ENCODE assay signal across 20 cellular contexts in the genomic region with DNA sequence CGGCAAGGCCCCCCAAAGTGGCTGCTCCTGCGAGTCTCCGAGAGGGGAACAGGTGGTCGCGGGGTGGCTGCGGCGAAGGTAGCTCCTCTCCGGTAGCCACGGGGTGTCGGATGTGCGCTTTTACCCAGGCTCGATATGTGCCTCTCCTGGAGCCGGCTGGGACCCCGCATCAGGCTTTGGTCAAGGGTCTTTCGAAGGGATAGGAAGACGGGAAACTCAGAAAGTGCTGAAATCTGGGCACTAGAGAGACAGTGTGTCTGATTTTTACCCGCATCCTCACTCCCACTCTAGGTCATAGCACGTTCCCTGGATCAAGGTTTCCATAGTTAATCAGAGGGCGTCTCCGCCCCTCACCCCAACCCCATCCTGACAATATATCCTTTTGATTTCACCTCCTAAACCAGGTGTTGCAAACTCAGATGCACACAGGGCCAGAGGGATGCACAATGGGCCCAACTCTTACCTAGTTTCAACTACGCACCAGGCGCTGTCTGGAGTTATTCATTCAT.
"Had no signal": no experiment of that assay in that cellular context is flagged by ENCODE, and none has a peak within 500 bp of the region (broad histone marks: within the 10 kb centered on the region; RNA-seq: fewer than 3 reads in every experiment).

No MANE protein-coding gene starts in this region.

- DNase-seq: activated CD4-positive, CD25-positive, alpha-beta regulatory T cell treated with anti-CD3 and anti-CD28 coated beads, Interleukin-2, amount 50 U/mL, for 72 hours; activated effector memory CD4-positive, alpha-beta T cell treated with anti-CD3 and anti-CD28 coated beads, Interleukin-2, amount 50 U/mL, for 16 hours; activated T-cell treated with anti-CD3 and anti-CD28 coated beads, Interleukin-2, amount 50 U/mL, for 72 hours; cerebellar nuclear complex; effector CD8-positive, alpha-beta T cell; esophagus squamous epithelium; immature natural killer cell; kidney glomerular epithelial cell; left ventricle myocardium superior; stimulated activated CD4-positive, alpha-beta T cell treated with anti-CD3 and anti-CD28 coated beads, Interleukin-4, amount 100 ng/mL, for 1 hour; stimulated activated naive CD8-positive, alpha-beta T cell treated with anti-CD3 and anti-CD28 coated beads, Interleukin-15, amount 100 ng/mL, for 72 hours; transverse colon; uterus had no signal

- H3K9me3 ChIP-seq: ascending aorta, breast epithelium, esophagus squamous epithelium, neutrophil, suprapubic skin, transverse colon, uterus had no signal

- H3K27ac Mint-ChIP-seq: activated naive CD4-positive, alpha-beta T cell treated with anti-CD3 and anti-CD28 coated beads, Interleukin-2, amount 50 U/mL, for 24 hours; activated T-cell treated with anti-CD3 and anti-CD28 coated beads, Interleukin-2, amount 50 U/mL, for 72 hours; immature natural killer cell; stimulated activated naive CD8-positive, alpha-beta T cell treated with anti-CD3 and anti-CD28 coated beads, Interleukin-15, amount 100 ng/mL, for 72 hours; T-helper 1 cell treated with Interleukin-12 subunit alpha and Interleukin-12 subunit beta and Interleukin-4 antibody, amounts not matched to agents 30 μg/mL and 1 μg/mL, for 36 hours had no signal

- H3K27me3 ChIP-seq: ascending aorta, uterus had no signal

- H3K9me3 Mint-ChIP-seq: activated naive CD4-positive, alpha-beta T cell treated with anti-CD3 and anti-CD28 coated beads, Interleukin-2, amount 50 U/mL, for 24 hours; activated T-cell treated with anti-CD3 and anti-CD28 coated beads, Interleukin-2, amount 50 U/mL, for 72 hours; immature natural killer cell; stimulated activated naive CD8-positive, alpha-beta T cell treated with anti-CD3 and anti-CD28 coated beads, Interleukin-15, amount 100 ng/mL, for 72 hours; T-helper 1 cell treated with Interleukin-12 subunit alpha and Interleukin-12 subunit beta and Interleukin-4 antibody, amounts not matched to agents 30 μg/mL and 1 μg/mL, for 36 hours had no signal

- H3K27ac ChIP-seq: ascending aorta, breast epithelium, esophagus squamous epithelium, neutrophil, suprapubic skin, transverse colon, uterus had no signal

- H3K36me3 Mint-ChIP-seq: activated naive CD4-positive, alpha-beta T cell treated with anti-CD3 and anti-CD28 coated beads, Interleukin-2, amount 50 U/mL, for 24 hours; immature natural killer cell had no signal

- H3K36me3 ChIP-seq: ascending aorta, breast epithelium, esophagus squamous epithelium, neutrophil, suprapubic skin, transverse colon, uterus had no signal

- H3K4me3 Mint-ChIP-seq: activated naive CD4-positive, alpha-beta T cell treated with anti-CD3 and anti-CD28 coated beads, Interleukin-2, amount 50 U/mL, for 24 hours; activated T-cell treated with anti-CD3 and anti-CD28 coated beads, Interleukin-2, amount 50 U/mL, for 72 hours; immature natural killer cell; stimulated activated naive CD8-positive, alpha-beta T cell treated with anti-CD3 and anti-CD28 coated beads, Interleukin-15, amount 100 ng/mL, for 72 hours; T-helper 1 cell treated with Interleukin-12 subunit alpha and Interleukin-12 subunit beta and Interleukin-4 antibody, amounts not matched to agents 30 μg/mL and 1 μg/mL, for 36 hours had no signal

- H3K4me3 ChIP-seq: ascending aorta, breast epithelium, esophagus squamous epithelium, smooth muscle cell, suprapubic skin, transverse colon, uterus had no signal

- H3K4me2 ChIP-seq: smooth muscle cell had no signal

- H3K4me1 ChIP-seq: ascending aorta, breast epithelium, transverse colon, uterus had no signal

- H3K4me1 Mint-ChIP-seq: activated naive CD4-positive, alpha-beta T cell treated with anti-CD3 and anti-CD28 coated beads, Interleukin-2, amount 50 U/mL, for 24 hours; immature natural killer cell; stimulated activated naive CD8-positive, alpha-beta T cell treated with anti-CD3 and anti-CD28 coated beads, Interleukin-15, amount 100 ng/mL, for 72 hours had no signal
